8 cellular contexts compared by ENCODE assay signal in genomic region chr19:46713781-46714522, GRCh38. TPM values are rescaled to one million over a fixed set of nuclear protein-coding genes. Genes with fewer than 3 reads are reported as not detected.
DNase-seq lines count a peak whose midpoint lies in the region; ATAC-seq, FAIRE-seq and TF ChIP-seq lines count a peak whose summit lies in the region.

No MANE protein-coding gene starts in this region.

- DNase-seq in GM12892 (ENCODE audit: insufficient read length) = peak; percentile 81
- DNase-seq in NCI-H2029 treated with DMSO at 0.1 percent for 48 hours (lab: John Stamatoyannopoulos, UW) = peak; percentile 52
- peak; percentile 63 for DNase-seq in activated CD4-positive, CD25-positive, alpha-beta regulatory T cell treated with anti-CD3 and anti-CD28 coated beads, Interleukin-2, amount 50 U/mL, for 72 hours
- DNase-seq in chondrocyte (ENCODE audit: low spot score) = no peak
- peak; percentile 67 for DNase-seq in stimulated activated CD4-positive, alpha-beta T cell treated with anti-CD3 and anti-CD28 coated beads, Interleukin-1b, Interleukin-23, amount 100 ng/mL, for 48 hours

- no peaks in the 10 kb centered on the region for H3K27me3 ChIP-seq in layer of hippocampus (ENCODE audit: control insufficient read depth, insufficient read depth, low read length)

- TF ChIP-seq CTCF in chondrocyte (IDR thresholded peaks at IDR 0.05) = no peak

- FAIRE-seq in GM12892 (lab: Jason Lieb, UNC) = peak; percentile 71

- H3K27ac ChIP-seq in layer of hippocampus (ENCODE audit: low read depth, low read length) = peak overlapping the region; percentile 88

- no peaks in the 10 kb centered on the region for H3K9me3 Mint-ChIP-seq in chondrocyte (ENCODE audit: low read depth)

- H3K27ac Mint-ChIP-seq in chondrocyte (ENCODE audit: unreplicated experiment) = peak overlapping the region; percentile 84

- H3K4me1 Mint-ChIP-seq in chondrocyte (ENCODE audit: low read depth) = peaks cover 33% of the 10 kb centered on the region

- H3K36me3 Mint-ChIP-seq in chondrocyte (ENCODE audit: low read depth) = no peaks in the 10 kb centered on the region

- no peaks in the 10 kb centered on the region for H3K27me3 Mint-ChIP-seq in chondrocyte (ENCODE audit: low read depth)

- peak; percentile 31; the same call in 1 of the 2 replicates for TF ChIP-seq POLR2A in GM12892 (IDR thresholded peaks at IDR 0.05; ENCODE audit: low read depth, low read length)

- no peak for ATAC-seq in GM21717 (IDR thresholded peaks at IDR 0.05; ENCODE audit: unreplicated experiment)
- no peak for ATAC-seq in GM18909 (IDR thresholded peaks at IDR 0.05; ENCODE audit: poor library complexity, unreplicated experiment)

- peak overlapping the region; percentile 94 for H3K4me3 Mint-ChIP-seq in chondrocyte (ENCODE audit: unreplicated experiment)

RNA-seq across cellular contexts. Expression of gene PRKD2, which starts 3.0 kb away (rescaled TPM):
- polyA plus RNA-seq in GM12892 (2012; ENCODE audit: missing spikeins) = 31.9 TPM
- total RNA-seq in chondrocyte = 21.9 to 31.9 TPM (median 23.3 TPM) in 3 replicates

RNA-seq across cellular contexts. Expression of gene FKRP, which starts 31.9 kb away (rescaled TPM):
- 4.0 TPM for polyA plus RNA-seq in GM12892 (2012; ENCODE audit: missing spikeins)
- 25.2 to 27.7 TPM (median 26.6 TPM) in 3 replicates for total RNA-seq in chondrocyte

RNA-seq across cellular contexts. Expression of gene STRN4, which starts 32.3 kb away (rescaled TPM):
- 26.8 TPM for polyA plus RNA-seq in GM12892 (2012; ENCODE audit: missing spikeins)
- 69.8 to 77.3 TPM (median 76.7 TPM) in 3 replicates for total RNA-seq in chondrocyte

RNA-seq across cellular contexts. Expression of gene DACT3, which starts 53.0 kb away (rescaled TPM):
- polyA plus RNA-seq in GM12892 (2012; ENCODE audit: missing spikeins) = 1.7 TPM
- 17.1 to 18.7 TPM (median 18.5 TPM) in 3 replicates for total RNA-seq in chondrocyte
